Comparison of ENCODE assay signal across 1 cellular context in genomic region chr1:43414634-43415223, GRCh38.
TF ChIP-seq lines count a peak whose summit lies in the region.

No MANE protein-coding gene starts in this region.

TF ChIP-seq in K562, 482 proteins besides CTCF, POLR2A, EP300 and RAD21 (continued from another document):
- TF ChIP-seq STAG1 (CRISPR knock-in tag; IDR thresholded peaks at IDR 0.05; ENCODE audit: borderline replicate concordance) (peak; percentile 65), JUN (IDR thresholded peaks at IDR 0.05; ENCODE audit: borderline replicate concordance, low read depth, low read length) (peak; percentile 39; the same call in 1 of the 2 replicates), JUN (CRISPR knock-in tag; IDR thresholded peaks at IDR 0.05; ENCODE audit: borderline replicate concordance) (no peak), ZNF239 (CRISPR knock-in tag; IDR thresholded peaks at IDR 0.05) (no peak), MEIS2 (IDR thresholded peaks at IDR 0.05; ENCODE audit: partially characterized antibody) (peak; percentile 51), ARID2 (IDR thresholded peaks at IDR 0.05) (peak; percentile 94), MTA3 (IDR thresholded peaks at IDR 0.05; ENCODE audit: borderline replicate concordance) (no peak), DACH1 (IDR thresholded peaks at IDR 0.05; ENCODE audit: partially characterized antibody) (peak; percentile 32), CC2D1A (IDR thresholded peaks at IDR 0.05) (peak; percentile 85), RREB1 (CRISPR knock-in tag; IDR thresholded peaks at IDR 0.05) (0 out of 2 replicates have a peak, but pooled peaks have one; percentile 22), TOE1 (IDR thresholded peaks at IDR 0.05; ENCODE audit: borderline replicate concordance) (0 out of 2 replicates have a peak, but pooled peaks have one; percentile 20), TOE1 (CRISPR knock-in tag; IDR thresholded peaks at IDR 0.05; ENCODE audit: borderline replicate concordance, low read depth) (no peak), ZEB2 (IDR thresholded peaks at IDR 0.05) (peak; percentile 82), FOSL1 (tag; conservative IDR thresholded peaks at IDR 0.05) (peak; percentile 86), CTBP1 (IDR thresholded peaks at IDR 0.05; ENCODE audit: borderline replicate concordance) (peak; percentile 97), ETV5 (CRISPR knock-in tag; IDR thresholded peaks at IDR 0.05; ENCODE audit: low read depth) (0 out of 2 replicates have a peak, but pooled peaks have one; percentile 15), JUND (IDR thresholded peaks at IDR 0.05; ENCODE audit: borderline replicate concordance, low read depth, low read length) (peak; percentile 78), JUND (tag; IDR thresholded peaks at IDR 0.05; ENCODE audit: borderline replicate concordance, low read depth, low read length) (peak; percentile 56; the same call in 1 of the 3 replicates), RB1 (IDR thresholded peaks at IDR 0.05; ENCODE audit: low read depth) (peak; percentile 40; the same call in 1 of the 2 replicates), ARID1B (IDR thresholded peaks at IDR 0.05) (peak; percentile 67), NFE2 (IDR thresholded peaks at IDR 0.05; ENCODE audit: low read depth) (0 out of 2 replicates have a peak, but pooled peaks have one; percentile 5), SMC3 (conservative IDR thresholded peaks at IDR 0.05; ENCODE audit: insufficient read depth, low read depth, low read length) (peak; percentile 93), MCM5 (IDR thresholded peaks at IDR 0.05; ENCODE audit: low read depth) (no peak), RCOR1 (IDR thresholded peaks at IDR 0.05; ENCODE audit: borderline replicate concordance in 1 of 2, low read depth in 2 of 2, low read length in 2 of 2) (peak in 1 of 2 experiments; percentile 81; a peak in 2 of 4 replicates), TAF7 (tag; IDR thresholded peaks at IDR 0.05) (no peak), XRCC5 (IDR thresholded peaks at IDR 0.05; ENCODE audit: low read depth, low read length) (peak; percentile 43; the same call in 1 of the 2 replicates), MYNN (IDR thresholded peaks at IDR 0.05) (0 out of 2 replicates have a peak, but pooled peaks have one; percentile 12), MYNN (CRISPR knock-in tag; IDR thresholded peaks at IDR 0.05) (no peak), MEF2D (tag; conservative IDR thresholded peaks at IDR 0.05; ENCODE audit: low read depth) (peak; percentile 80), MEF2A (IDR thresholded peaks at IDR 0.05; ENCODE audit: control insufficient read depth, low read depth, low read length) (peak; percentile 87), NONO (IDR thresholded peaks at IDR 0.05; ENCODE audit: low read depth in 2 of 2, low read length in 1 of 2) (peak in 1 of 2 experiments; percentile 47; a peak in 1 of 4 replicates)
- TF ChIP-seq, protein P1, sequence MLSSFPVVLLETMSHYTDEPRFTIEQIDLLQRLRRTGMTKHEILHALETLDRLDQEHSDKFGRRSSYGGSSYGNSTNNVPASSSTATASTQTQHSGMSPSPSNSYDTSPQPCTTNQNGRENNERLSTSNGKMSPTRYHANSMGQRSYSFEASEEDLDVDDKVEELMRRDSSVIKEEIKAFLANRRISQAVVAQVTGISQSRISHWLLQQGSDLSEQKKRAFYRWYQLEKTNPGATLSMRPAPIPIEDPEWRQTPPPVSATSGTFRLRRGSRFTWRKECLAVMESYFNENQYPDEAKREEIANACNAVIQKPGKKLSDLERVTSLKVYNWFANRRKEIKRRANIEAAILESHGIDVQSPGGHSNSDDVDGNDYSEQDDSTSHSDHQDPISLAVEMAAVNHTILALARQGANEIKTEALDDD (IDR thresholded peaks at IDR 0.05), result peak; percentile 53
- TF ChIP-seq, protein P2, sequence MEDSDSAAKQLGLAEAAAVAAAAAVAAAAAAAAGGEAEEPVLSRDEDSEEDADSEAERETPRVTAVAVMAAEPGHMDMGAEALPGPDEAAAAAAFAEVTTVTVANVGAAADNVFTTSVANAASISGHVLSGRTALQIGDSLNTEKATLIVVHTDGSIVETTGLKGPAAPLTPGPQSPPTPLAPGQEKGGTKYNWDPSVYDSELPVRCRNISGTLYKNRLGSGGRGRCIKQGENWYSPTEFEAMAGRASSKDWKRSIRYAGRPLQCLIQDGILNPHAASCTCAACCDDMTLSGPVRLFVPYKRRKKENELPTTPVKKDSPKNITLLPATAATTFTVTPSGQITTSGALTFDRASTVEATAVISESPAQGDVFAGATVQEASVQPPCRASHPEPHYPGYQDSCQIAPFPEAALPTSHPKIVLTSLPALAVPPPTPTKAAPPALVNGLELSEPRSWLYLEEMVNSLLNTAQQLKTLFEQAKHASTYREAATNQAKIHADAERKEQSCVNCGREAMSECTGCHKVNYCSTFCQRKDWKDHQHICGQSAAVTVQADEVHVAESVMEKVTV (CRISPR knock-in tag; IDR thresholded peaks at IDR 0.05), result peak; percentile 92
- TF ChIP-seq, protein P3, sequence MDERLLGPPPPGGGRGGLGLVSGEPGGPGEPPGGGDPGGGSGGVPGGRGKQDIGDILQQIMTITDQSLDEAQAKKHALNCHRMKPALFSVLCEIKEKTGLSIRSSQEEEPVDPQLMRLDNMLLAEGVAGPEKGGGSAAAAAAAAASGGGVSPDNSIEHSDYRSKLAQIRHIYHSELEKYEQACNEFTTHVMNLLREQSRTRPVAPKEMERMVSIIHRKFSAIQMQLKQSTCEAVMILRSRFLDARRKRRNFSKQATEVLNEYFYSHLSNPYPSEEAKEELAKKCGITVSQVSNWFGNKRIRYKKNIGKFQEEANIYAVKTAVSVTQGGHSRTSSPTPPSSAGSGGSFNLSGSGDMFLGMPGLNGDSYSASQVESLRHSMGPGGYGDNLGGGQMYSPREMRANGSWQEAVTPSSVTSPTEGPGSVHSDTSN (CRISPR knock-in tag; IDR thresholded peaks at IDR 0.05; ENCODE audit: low read depth), result no peak
- TF ChIP-seq, protein P3 (tag; conservative IDR thresholded peaks at IDR 0.05; ENCODE audit: low read depth), result 0 out of 2 replicates have a peak, but pooled peaks have one; percentile 30
TF ChIP-seq in K562: peak in this region for 42.
